ENCODE assay signal across 9 cellular contexts in the genomic region with DNA sequence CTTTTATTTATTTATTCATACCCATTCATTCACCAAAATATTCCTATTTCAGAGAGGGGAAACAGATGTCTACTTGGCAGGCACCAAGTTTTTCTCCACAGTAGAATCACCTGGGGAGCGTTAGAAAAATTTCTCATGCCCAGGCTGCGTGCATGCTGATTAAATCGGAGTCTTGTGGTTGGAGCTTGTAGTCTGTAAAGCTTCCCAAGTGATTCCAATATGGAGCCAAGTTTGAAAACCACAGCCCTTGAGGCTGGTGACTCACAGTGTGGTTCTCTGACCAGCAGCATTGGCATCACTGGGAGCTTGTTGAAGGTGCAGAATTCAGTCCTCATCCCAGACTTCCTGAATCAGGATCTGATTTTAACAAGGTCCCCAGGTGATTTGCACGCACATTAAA. TPM values are rescaled to one million over a fixed set of nuclear protein-coding genes. Genes with fewer than 3 reads are reported as not detected.
DNase-seq lines count a peak whose midpoint lies in the region; ATAC-seq and TF ChIP-seq lines count a peak whose summit lies in the region.
"Had no signal": no experiment of that assay in that cellular context is flagged by ENCODE, and none has a peak within 500 bp of the region (broad histone marks: within the 10 kb centered on the region; RNA-seq: fewer than 3 reads in every experiment).

No MANE protein-coding gene starts in this region.

- peak; percentile 73 for ATAC-seq in left lung

- H3K27me3 Mint-ChIP-seq in MCF 10A (ENCODE audit: insufficient read depth, unreplicated experiment) = no peaks in the 10 kb centered on the region
- H3K27me3 Mint-ChIP-seq: naive B cell had no signal

- no peak overlapping the region for H3K4me3 ChIP-seq in left lung
- H3K4me3 ChIP-seq in ovary = no peak overlapping the region

- TF ChIP-seq POLR2A in ovary (IDR thresholded peaks at IDR 0.05) = no peak

- H3K4me3 Mint-ChIP-seq in MCF 10A (ENCODE audit: unreplicated experiment) = peak overlapping the region; percentile 24

- TF ChIP-seq CTCF in MCF 10A (IDR thresholded peaks at IDR 0.05; ENCODE audit: unreplicated experiment) (no peak), left lung (IDR thresholded peaks at IDR 0.05) (no peak), ovary (IDR thresholded peaks at IDR 0.05) (no peak)

- in situ Hi-C loops in ACHN (cut with HindIII; ENCODE audit: low pct_ligation_motif_present, low pct_unique_long_range_greater_than_20kb, low sequenced_read_pairs) = no loop called here

- no peak for TF ChIP-seq EP300 in ovary (IDR thresholded peaks at IDR 0.05)

- CTCF ChIA-PET in MCF 10A (lab: Yijun Ruan, JAX) = interaction anchor here (0.6 to 3.4 kb wide), 7 partner anchors 9 to 115 kb away, joined by 3 to 13 read pairs (median 3); no protein-coding TSS in a partner anchor

- H3K27ac ChIP-seq in left lung = peak overlapping the region in 1 of 2 donors; percentile 18
- no peak overlapping the region for H3K27ac ChIP-seq in ovary

- intact Hi-C loops in MCF 10A (cut with micrococcal nuclease) = loop anchor here (1.0 kb wide), 1 partner anchor 49 kb away; no protein-coding TSS in a partner anchor
- intact Hi-C loops in left lung (cut with DNase I) = no loop called here
- intact Hi-C loops in ovary (cut with DNase I) = no loop called here

- no peaks in the 10 kb centered on the region for H3K9me3 Mint-ChIP-seq in MCF 10A (ENCODE audit: unreplicated experiment)
- H3K9me3 Mint-ChIP-seq: naive B cell had no signal

- H3K36me3 ChIP-seq in left lung (peaks cover 0 to 27% of the 10 kb centered on the region in 2 donors), ovary (no peaks in the 10 kb centered on the region)

- H3K27me3 ChIP-seq in left lung (no peaks in the 10 kb centered on the region), ovary (no peaks in the 10 kb centered on the region)

- H3K27ac Mint-ChIP-seq in MCF 10A (ENCODE audit: low read depth, unreplicated experiment) = peak overlapping the region; percentile 77

- BruUV-seq in MCF 10A (replicated peaks; lab: Mats Ljungman, UMichigan) = TSS peak; percentile 13

- peak; percentile 95 for DNase-seq in ACHN
- peak; percentile 99 for DNase-seq in HT1080 (ENCODE audit: low read depth)
- peak; percentile 97 for DNase-seq in MCF 10A (ENCODE audit: unreplicated experiment)
- peak in 1 of 2 donors; percentile 34 for DNase-seq in left lung
- DNase-seq in germinal center (ENCODE audit: low spot score) = no peak
- no peak for DNase-seq in activated CD4-positive, alpha-beta T cell treated with anti-CD3 and anti-CD28 coated beads for 48 hours
- no peak for DNase-seq in NCI-H2081 (lab: John Stamatoyannopoulos, UW)
- DNase-seq in ovary = no peak
- DNase-seq: naive B cell had no signal

- H3K9me3 ChIP-seq in left lung = no peaks in the 10 kb centered on the region
- no peaks in the 10 kb centered on the region for H3K9me3 ChIP-seq in ovary

- peaks cover 25% of the 10 kb centered on the region for H3K4me1 Mint-ChIP-seq in MCF 10A (ENCODE audit: insufficient read depth, unreplicated experiment)

- peaks cover 20 to 24% of the 10 kb centered on the region in 2 donors for H3K4me1 ChIP-seq in left lung
- peaks cover 6% of the 10 kb centered on the region for H3K4me1 ChIP-seq in ovary (ENCODE audit: insufficient read depth)

- POLR2A ChIA-PET in MCF 10A (lab: Yijun Ruan, JAX) = interaction anchor here (0.6 to 3.4 kb wide), 13 partner anchors 9 to 193 kb away, joined by 3 to 46 read pairs (median 4); partner anchors contain the start of gene HTD2

- WGBS in ovary, 3 donors = 36 to 47% (median 41%) methylated on average over 4 of the region's 4 CpGs

- peaks cover 49% of the 10 kb centered on the region for H3K36me3 Mint-ChIP-seq in MCF 10A (ENCODE audit: insufficient read depth, unreplicated experiment)

RNA-seq across cellular contexts. Expression of gene PDHB, which starts 49.7 kb away (rescaled TPM):
- 78.8 and 81.6 TPM in 2 replicates for total RNA-seq in HT1080 (2014; rRNA removed; shearing (Covaris generic))
- polyA plus RNA-seq in HT1080 (2015; cell fraction: cytosol; rRNA removed) = 92.0 and 97.5 TPM in 2 replicates
- polyA plus RNA-seq in HT1080 (2015; cell fraction: nucleus; rRNA removed) = 85.9 and 92.9 TPM in 2 replicates
- total RNA-seq in MCF 10A (2022) (52.2 and 62.2 TPM in 2 replicates), left lung (10 to 100 TPM; 55.5 to 57.1 TPM), ovary (10 to 100 TPM; 24.4 to 56.6 (median 36.3) TPM)
- polyA plus RNA-seq in ovary = 10 to 100 TPM; 43.4 to 98.4 TPM

RNA-seq across cellular contexts. Expression of gene PXK, which starts 51.2 kb away (rescaled TPM):
- 19.6 and 23.3 TPM in 2 replicates for total RNA-seq in HT1080 (2014; rRNA removed; shearing (Covaris generic))
- 28.9 and 39.7 TPM in 2 replicates for polyA plus RNA-seq in HT1080 (2015; cell fraction: cytosol; rRNA removed)
- 42.4 and 42.7 TPM in 2 replicates for polyA plus RNA-seq in HT1080 (2015; cell fraction: nucleus; rRNA removed)
- 55.1 and 62.2 TPM in 2 replicates for total RNA-seq in MCF 10A (2022)
- 10 to 100 TPM; 19.0 to 33.2 TPM for total RNA-seq in left lung
- 10 to 100 TPM; 21.6 to 36.6 (median 25.9) TPM for total RNA-seq in ovary
- polyA plus RNA-seq in ovary = 10 to 100 TPM; 17.2 to 42.0 TPM

Comparison
In these comparisons a context has a peak if more than half of its experiments do, and no peak if none do; other contexts are left out.
1. DNase-seq: peak in ACHN (single experiment), HT1080 (single experiment) and MCF 10A (single experiment); none in germinal center (single experiment), activated CD4-positive, alpha-beta T cell treated with anti-CD3 and anti-CD28 coated beads for 48 hours (single experiment), NCI-H2081 (0 of 2) and ovary (0 of 5).